In genomic region chr1:30758785-30759380, GRCh38 we compare ENCODE assay signal across 8 cellular contexts. TPM values are rescaled to one million over a fixed set of nuclear protein-coding genes. Genes with fewer than 3 reads are reported as not detected.
DNase-seq lines count a peak whose midpoint lies in the region; ATAC-seq lines count a peak whose summit lies in the region.

No MANE protein-coding gene starts in this region.

- H3K27ac Mint-ChIP-seq in activated naive CD4-positive, alpha-beta T cell treated with anti-CD3 and anti-CD28 coated beads, Interleukin-2, amount 10 ng/mL, durations not matched to agents 7 days and 5 days, result peak overlapping the region; percentile 96
- peak overlapping the region; percentile 98 for H3K27ac Mint-ChIP-seq in activated naive CD8-positive, alpha-beta T cell treated with anti-CD3 and anti-CD28 coated beads for 36 hours

- H3K9me3 Mint-ChIP-seq in activated naive CD4-positive, alpha-beta T cell treated with anti-CD3 and anti-CD28 coated beads, Interleukin-2, amount 10 ng/mL, durations not matched to agents 7 days and 5 days, result no peaks in the 10 kb centered on the region
- no peaks in the 10 kb centered on the region for H3K9me3 Mint-ChIP-seq in activated naive CD8-positive, alpha-beta T cell treated with anti-CD3 and anti-CD28 coated beads for 36 hours

- CTCF ChIA-PET in activated naive CD4-positive, alpha-beta T cell treated with anti-CD3 and anti-CD28 coated beads, Interleukin-2, amount 10 ng/mL, durations not matched to agents 7 days and 5 days (lab: Charles Lee), result interaction anchor here (0.9 to 7.7 kb wide), 5 partner anchors 12 to 40 kb away, joined by 3 to 50 read pairs (median 6); no protein-coding TSS in a partner anchor

- peak; percentile 24 for ATAC-seq in stimulated activated naive CD8-positive, alpha-beta T cell treated with anti-CD3 and anti-CD28 coated beads, Interleukin-15, Interleukin-2, amounts not matched to agents 100 U/mL and 50 U/mL, for 24 hours

- peak overlapping the region; percentile 98 for H3K4me3 Mint-ChIP-seq in activated naive CD4-positive, alpha-beta T cell treated with anti-CD3 and anti-CD28 coated beads, Interleukin-2, amount 10 ng/mL, durations not matched to agents 7 days and 5 days
- peak overlapping the region; percentile 99 for H3K4me3 Mint-ChIP-seq in activated naive CD8-positive, alpha-beta T cell treated with anti-CD3 and anti-CD28 coated beads for 36 hours

- peaks cover 77% of the 10 kb centered on the region for H3K4me1 Mint-ChIP-seq in activated naive CD4-positive, alpha-beta T cell treated with anti-CD3 and anti-CD28 coated beads, Interleukin-2, amount 10 ng/mL, durations not matched to agents 7 days and 5 days
- H3K4me1 Mint-ChIP-seq in activated naive CD8-positive, alpha-beta T cell treated with anti-CD3 and anti-CD28 coated beads for 36 hours, result peaks cover 74% of the 10 kb centered on the region

- peak; percentile 45 for DNase-seq in activated naive CD4-positive, alpha-beta T cell treated with anti-CD3 and anti-CD28 coated beads, Interleukin-2, amount 10 ng/mL, durations not matched to agents 7 days and 5 days
- DNase-seq in activated naive CD4-positive, alpha-beta T cell (lab: John Stamatoyannopoulos, UW), result no peak
- DNase-seq in NAMALWA (ENCODE audit: low spot score), result peak; percentile 85
- DNase-seq in activated naive CD8-positive, alpha-beta T cell treated with anti-CD3 and anti-CD28 coated beads for 36 hours, result peak; percentile 49
- DNase-seq in stimulated activated naive CD8-positive, alpha-beta T cell treated with anti-CD3 and anti-CD28 coated beads, Interleukin-15, Interleukin-2, amounts not matched to agents 100 U/mL and 50 U/mL, for 24 hours, result peak; percentile 58
- DNase-seq in NCI-H1930 (lab: John Stamatoyannopoulos, UW), result no peak
- DNase-seq in DMS79 (lab: John Stamatoyannopoulos, UW), result no peak
- no peak for DNase-seq in middle frontal gyrus (ENCODE audit: extremely low spot score, low spot score)

- H3K36me3 Mint-ChIP-seq in activated naive CD4-positive, alpha-beta T cell treated with anti-CD3 and anti-CD28 coated beads, Interleukin-2, amount 10 ng/mL, durations not matched to agents 7 days and 5 days, result peaks cover 34% of the 10 kb centered on the region
- peaks cover 21% of the 10 kb centered on the region for H3K36me3 Mint-ChIP-seq in activated naive CD8-positive, alpha-beta T cell treated with anti-CD3 and anti-CD28 coated beads for 36 hours

- no peaks in the 10 kb centered on the region for H3K27me3 Mint-ChIP-seq in activated naive CD4-positive, alpha-beta T cell treated with anti-CD3 and anti-CD28 coated beads, Interleukin-2, amount 10 ng/mL, durations not matched to agents 7 days and 5 days
- no peaks in the 10 kb centered on the region for H3K27me3 Mint-ChIP-seq in activated naive CD8-positive, alpha-beta T cell treated with anti-CD3 and anti-CD28 coated beads for 36 hours

RNA-seq across cellular contexts. Expression of gene LAPTM5, which starts 1.3 kb away (rescaled TPM):
- total RNA-seq in activated naive CD8-positive, alpha-beta T cell treated with anti-CD3 and anti-CD28 coated beads for 36 hours, result 100 to 1,000 TPM; 232 to 233 TPM

RNA-seq across cellular contexts. Expression of gene MATN1, which starts 35.5 kb away (rescaled TPM):
- total RNA-seq in activated naive CD8-positive, alpha-beta T cell treated with anti-CD3 and anti-CD28 coated beads for 36 hours, result 1 to 10 TPM; 1.1 to 1.5 TPM

Comparison
In these comparisons a context has a peak if more than half of its experiments do, and no peak if none do; other contexts are left out.
1. DNase-seq: peak in activated naive CD4-positive, alpha-beta T cell treated with anti-CD3 and anti-CD28 coated beads, Interleukin-2, amount 10 ng/mL, durations not matched to agents 7 days and 5 days (single experiment), NAMALWA (single experiment), activated naive CD8-positive, alpha-beta T cell treated with anti-CD3 and anti-CD28 coated beads for 36 hours (single experiment) and stimulated activated naive CD8-positive, alpha-beta T cell treated with anti-CD3 and anti-CD28 coated beads, Interleukin-15, Interleukin-2, amounts not matched to agents 100 U/mL and 50 U/mL, for 24 hours (single experiment); none in activated naive CD4-positive, alpha-beta T cell (0 of 4), NCI-H1930 (0 of 2), DMS79 (single experiment) and middle frontal gyrus (single experiment).